In genomic region chr2:204795156-204795555, GRCh38 we compare ENCODE assay signal across 19 cellular contexts.
DNase-seq lines count a peak whose midpoint lies in the region; ATAC-seq lines count a peak whose summit lies in the region.
"Had no signal": no experiment of that assay in that cellular context is flagged by ENCODE, and none has a peak within 500 bp of the region (broad histone marks: within the 10 kb centered on the region; RNA-seq: fewer than 3 reads in every experiment).

No MANE protein-coding gene starts in this region.

- H3K27me3 ChIP-seq in mesenchymal stem cell (ENCODE audit: control insufficient read depth in 1 of 2, insufficient read depth in 1 of 2, low read length in 2 of 2) (no peaks in the 10 kb centered on the region), neuronal stem cell (ENCODE audit: control insufficient read depth in 3 of 3, insufficient read depth in 3 of 3, low read depth in 1 of 3, low read length in 3 of 3) (no peaks in the 10 kb centered on the region)

- H3K36me3 ChIP-seq in mesenchymal stem cell (ENCODE audit: control insufficient read depth in 1 of 2, insufficient read depth in 2 of 2, low read depth in 1 of 2, low read length in 2 of 2) (no peaks in the 10 kb centered on the region), neuronal stem cell (replicated peaks in 1 of 2; ENCODE audit: control insufficient read depth in 2 of 2, insufficient read depth in 2 of 2, low read length in 2 of 2) (no peaks in the 10 kb centered on the region)

- H3K4me1 ChIP-seq in mesenchymal stem cell (ENCODE audit: control insufficient read depth, insufficient read depth, low read depth, low read length) (peaks cover 1% of the 10 kb centered on the region), neuronal stem cell (ENCODE audit: control insufficient read depth in 2 of 2, insufficient read depth in 1 of 2, low read depth in 1 of 2, low read length in 2 of 2) (no peaks in the 10 kb centered on the region)
- H3K4me1 ChIP-seq: psoas muscle had no signal

- no peak overlapping the region for H2AK5ac ChIP-seq in mesenchymal stem cell (ENCODE audit: low read length, severe bottlenecking)
- no peak overlapping the region for H2AK5ac ChIP-seq in neuronal stem cell (ENCODE audit: low read depth, low read length)

- H3K79me1 ChIP-seq in mesenchymal stem cell (replicated peaks; ENCODE audit: low read length, poor library complexity, severe bottlenecking) (no peaks in the 10 kb centered on the region), neuronal stem cell (ENCODE audit: low read depth, low read length) (peaks cover 2% of the 10 kb centered on the region)

- H4K8ac ChIP-seq in mesenchymal stem cell (ENCODE audit: low read length) (no peak overlapping the region), neuronal stem cell (ENCODE audit: low read depth, low read length) (no peak overlapping the region)

- H3K9me3 ChIP-seq in mesenchymal stem cell (ENCODE audit: control insufficient read depth, low read length) (no peaks in the 10 kb centered on the region), neuronal stem cell (replicated peaks in 1 of 2; ENCODE audit: control insufficient read depth in 2 of 2, insufficient read depth in 1 of 2, low read depth in 1 of 2, low read length in 2 of 2) (no peaks in the 10 kb centered on the region)
- H3K9me3 ChIP-seq: psoas muscle had no signal

- H3K4me3 ChIP-seq in mesenchymal stem cell (ENCODE audit: insufficient read depth in 1 of 2, low read depth in 1 of 2, low read length in 2 of 2) (no peak overlapping the region), neuronal stem cell (ENCODE audit: low read length in 2 of 2) (no peak overlapping the region)
- H3K4me3 ChIP-seq: lung, PC-9, psoas muscle had no signal

- H2BK15ac ChIP-seq in mesenchymal stem cell (ENCODE audit: low read depth, poor library complexity, severe bottlenecking) (no peak overlapping the region), neuronal stem cell (ENCODE audit: low read length) (no peak overlapping the region)

- H2BK120ac ChIP-seq in mesenchymal stem cell (ENCODE audit: low read depth, low read length) (no peak overlapping the region), neuronal stem cell (ENCODE audit: low read depth, low read length) (no peak overlapping the region)

- DNase-seq in AG08396 (ENCODE audit: low spot score) (peak; percentile 8), LHCN-M2 (ENCODE audit: low read depth) (peak; percentile 43), dermis microvascular lymphatic vessel endothelial cell (ENCODE audit: low read depth in 2 of 2) (peak; percentile 15 to 80), mesenchymal stem cell (peak; percentile 48), neuronal stem cell (ENCODE audit: low spot score) (no peak), NCI-H446 (lab: John Stamatoyannopoulos, UW) (no peak)
- DNase-seq: activated CD4-positive, CD25-positive, alpha-beta regulatory T cell treated with anti-CD3 and anti-CD28 coated beads, Interleukin-2, amount 50 U/mL, for 72 hours; CD8-positive, alpha-beta memory T cell; DND-41; glutamatergic neuron; NCI-H2107; NCI-H748 treated with DMSO at 0.1 percent for 48 hours; PC-9; psoas muscle; stimulated activated naive CD4-positive, alpha-beta T cell had no signal

- H3K4me2 ChIP-seq in mesenchymal stem cell (ENCODE audit: low read length, poor library complexity, severe bottlenecking) (no peak overlapping the region), neuronal stem cell (ENCODE audit: insufficient read depth, low read length, poor library complexity, severe bottlenecking) (no peak overlapping the region)
- H3K4me2 ChIP-seq: PC-9 had no signal

- no peak overlapping the region for H3K4ac ChIP-seq in mesenchymal stem cell (ENCODE audit: low read depth in 1 of 2, low read length in 2 of 2)
- no peak overlapping the region for H3K4ac ChIP-seq in neuronal stem cell (ENCODE audit: low read length)

- ATAC-seq in GM21423 (IDR thresholded peaks at IDR 0.05; ENCODE audit: unreplicated experiment) (no peak), GM19395 (IDR thresholded peaks at IDR 0.05; ENCODE audit: unreplicated experiment) (no peak)
- ATAC-seq: natural killer cell treated with Interleukin-12 subunit alpha and Interleukin-12 subunit beta and Interleukin-15 and Interleukin-18, amount 100 ng/mL, for 72 hours; psoas muscle had no signal

- H2BK12ac ChIP-seq in mesenchymal stem cell (ENCODE audit: low read length in 2 of 2) (no peak overlapping the region), neuronal stem cell (ENCODE audit: low read length) (no peak overlapping the region)

- H3K18ac ChIP-seq in mesenchymal stem cell (ENCODE audit: low read depth in 1 of 2, low read length in 2 of 2) (no peak overlapping the region), neuronal stem cell (ENCODE audit: low read length) (no peak overlapping the region)

- no peak overlapping the region for H3K27ac ChIP-seq in mesenchymal stem cell (ENCODE audit: low read length, poor library complexity, severe bottlenecking)
- H3K27ac ChIP-seq in neuronal stem cell (replicated peaks; ENCODE audit: low read length), result no peak overlapping the region
- H3K27ac ChIP-seq: PC-9, psoas muscle had no signal

- WGBS in mesenchymal stem cell, result 62% methylated on average over 1 of the region's 1 CpG
- no CpG with 5 or more reads among the region's 1 CpG for WGBS in neuronal stem cell (ENCODE audit: extremely low coverage in 2 of 2, insufficient read length in 2 of 2, insufficient replicate concordance in 1 of 2), 2 donors

- H3K23ac ChIP-seq in mesenchymal stem cell (ENCODE audit: low read length in 2 of 2), result no peak overlapping the region
- no peak overlapping the region for H3K23ac ChIP-seq in neuronal stem cell (ENCODE audit: low read depth, low read length, poor library complexity)

- H3K9ac ChIP-seq in mesenchymal stem cell (ENCODE audit: low read length) (no peak overlapping the region), neuronal stem cell (ENCODE audit: low read depth, low read length, poor library complexity) (no peak overlapping the region)

- no peak overlapping the region for H2AFZ ChIP-seq in mesenchymal stem cell (ENCODE audit: low read depth, low read length)
- no peak overlapping the region for H2AFZ ChIP-seq in neuronal stem cell (ENCODE audit: low read length)
- H2AFZ ChIP-seq: PC-9 had no signal

- no peak overlapping the region for H3K14ac ChIP-seq in mesenchymal stem cell (ENCODE audit: low read length in 2 of 2)
- no peak overlapping the region for H3K14ac ChIP-seq in neuronal stem cell (ENCODE audit: low read length)

- no peak overlapping the region for H4K91ac ChIP-seq in mesenchymal stem cell (ENCODE audit: low read length)
- H4K91ac ChIP-seq in neuronal stem cell (ENCODE audit: low read depth, low read length, poor library complexity), result no peak overlapping the region

- H2BK5ac ChIP-seq in mesenchymal stem cell (ENCODE audit: low read depth, low read length, poor library complexity, severe bottlenecking), result no peak overlapping the region
- H2BK5ac ChIP-seq in neuronal stem cell (ENCODE audit: low read length), result no peak overlapping the region

Comparison
In these comparisons a context has a peak if more than half of its experiments do, and no peak if none do; other contexts are left out.
1. DNase-seq: peak in AG08396 (single experiment), LHCN-M2 (single experiment), dermis microvascular lymphatic vessel endothelial cell (2 of 2) and mesenchymal stem cell (single experiment); none in neuronal stem cell (single experiment) and NCI-H446 (0 of 2).